Comparison of ENCODE assay signal across 8 cellular contexts in genomic region chr6:163416640-163417253, GRCh38. TPM values are rescaled to one million over a fixed set of nuclear protein-coding genes. Genes with fewer than 3 reads are reported as not detected.
DNase-seq lines count a peak whose midpoint lies in the region; ATAC-seq and TF ChIP-seq lines count a peak whose summit lies in the region.

No MANE protein-coding gene starts in this region.

- H3K9ac ChIP-seq in DND-41 (ENCODE audit: low read depth, low read length) (peak overlapping the region; percentile 77), HUES6 (ENCODE audit: low read length) (peak overlapping the region; percentile 77)

- H4K20me1 ChIP-seq in DND-41 (ENCODE audit: insufficient read depth, low read length): peaks cover 17% of the 10 kb centered on the region; the same call in 1 of the 2 replicates

- intact Hi-C loops in lower leg skin (cut with DNase I; ENCODE audit: low total_unique reads): no loop called here

- peak overlapping the region; percentile 75 for H3K4me2 ChIP-seq in DND-41 (ENCODE audit: insufficient read depth, low read length)

- peak overlapping the region; percentile 66 to 72 for H3K4me3 ChIP-seq in DND-41 (ENCODE audit: low read depth in 1 of 2, low read length in 2 of 2)
- peak overlapping the region; percentile 99 for H3K4me3 ChIP-seq in HUES6 (ENCODE audit: low read depth, low read length)
- H3K4me3 ChIP-seq in coronary artery: peak overlapping the region; percentile 88
- peak overlapping the region; percentile 98 for H3K4me3 ChIP-seq in lower leg skin (ENCODE audit: low read depth, poor library complexity, severe bottlenecking)

- ATAC-seq in DND-41 (ENCODE audit: insufficient read depth, low read depth): no peak
- no peak for ATAC-seq in HG03378 (IDR thresholded peaks at IDR 0.05; ENCODE audit: unreplicated experiment)

- no peak for TF ChIP-seq POLR2A in lower leg skin (IDR thresholded peaks at IDR 0.05)

- H3K27ac ChIP-seq in DND-41 (ENCODE audit: low read length) (peak overlapping the region; percentile 41; the same call in 1 of the 2 replicates), HUES6 (ENCODE audit: low read depth, low read length) (no peak overlapping the region), coronary artery (peak overlapping the region; percentile 95 to 100)

- TF ChIP-seq CTCF in DND-41 (IDR thresholded peaks at IDR 0.05; ENCODE audit: borderline replicate concordance, extremely low read depth, low read length, poor library complexity, severe bottlenecking): peak; percentile 54
- no peak for TF ChIP-seq CTCF in coronary artery (IDR thresholded peaks at IDR 0.05)
- TF ChIP-seq CTCF in lower leg skin (IDR thresholded peaks at IDR 0.05): no peak

- peak; percentile 26 for DNase-seq in DND-41
- DNase-seq in SW480 (ENCODE audit: low spot score): peak; percentile 63
- DNase-seq in coronary artery (ENCODE audit: low spot score): no peak
- DNase-seq in lower leg skin (ENCODE audit: low spot score in 2 of 2): peak in 1 of 2 donors; percentile 64
- peak; percentile 80 for DNase-seq in stromal cell of bone marrow (ENCODE audit: low read depth)
- DNase-seq in iPS-NIHi7 (ENCODE audit: extremely low spot score): no peak

- H3K27me3 ChIP-seq in DND-41 (ENCODE audit: insufficient read depth, low read length, poor library complexity) (no peaks in the 10 kb centered on the region), HUES6 (ENCODE audit: control insufficient read depth, insufficient read depth, low read length) (no peaks in the 10 kb centered on the region)

- no peaks in the 10 kb centered on the region; the same call in 1 of the 2 replicates for H3K36me3 ChIP-seq in DND-41 (ENCODE audit: insufficient read depth, low read length)
- no peaks in the 10 kb centered on the region for H3K36me3 ChIP-seq in HUES6 (ENCODE audit: control insufficient read depth, insufficient read depth, low read length)

- H3K9me3 ChIP-seq in DND-41 (ENCODE audit: insufficient read depth, low read length, severe bottlenecking): no peaks in the 10 kb centered on the region
- no peaks in the 10 kb centered on the region for H3K9me3 ChIP-seq in HUES6 (ENCODE audit: control insufficient read depth, insufficient read depth, low read depth, low read length)

- H2AFZ ChIP-seq in DND-41 (ENCODE audit: low read depth, low read length): no peak overlapping the region

- H3K79me2 ChIP-seq in DND-41 (ENCODE audit: insufficient read depth, low read length): peaks cover 66% of the 10 kb centered on the region

- peaks cover 23% of the 10 kb centered on the region for H3K4me1 ChIP-seq in DND-41 (ENCODE audit: insufficient read depth, low read length)
- H3K4me1 ChIP-seq in HUES6 (ENCODE audit: control insufficient read depth, insufficient read depth, low read length): peaks cover 37% of the 10 kb centered on the region

- 1% methylated on average over 10 of the region's 10 CpGs for WGBS in lower leg skin, 2 donors

RNA-seq across cellular contexts. Expression of gene QKI, which starts 2.2 kb away (rescaled TPM):
- 100 to 1,000 TPM; 126 to 199 (median 142) TPM for total RNA-seq in lower leg skin

Comparison
In these comparisons a context has a peak if more than half of its experiments do, and no peak if none do; other contexts are left out.
1. DNase-seq: peak in DND-41 (single experiment), SW480 (single experiment) and stromal cell of bone marrow (single experiment); none in coronary artery (single experiment) and iPS-NIHi7 (single experiment).
2. Peak in every context shown above with its lines, with median percentiles within 50 percentile points of each other: H3K4me3 ChIP-seq.